25 cellular contexts compared by ENCODE assay signal in genomic region chr3:181133832-181134231, GRCh38.
"Had no signal": no experiment of that assay in that cellular context is flagged by ENCODE, and none has a peak within 500 bp of the region (broad histone marks: within the 10 kb centered on the region; RNA-seq: fewer than 3 reads in every experiment).

No MANE protein-coding gene starts in this region.

- DNase-seq: dermis blood vessel endothelial cell; effector memory CD4-positive, alpha-beta T cell; erythroblast; esophagus squamous epithelium; foreskin melanocyte; left ventricle myocardium superior; lower lobe of right lung; naive thymus-derived CD8-positive, alpha-beta T cell; nephron progenitor cell; occipital lobe; ovary; posterior cingulate gyrus; psoas muscle; right cardiac atrium; sigmoid colon; spleen; stimulated activated CD4-positive, alpha-beta T cell treated with anti-CD3 and anti-CD28 coated beads, Interleukin-4, amount 100 ng/mL, for 4 hours; stimulated activated naive CD8-positive, alpha-beta T cell treated with anti-CD3 and anti-CD28 coated beads, Interleukin-15, Interleukin-2, amounts not matched to agents 100 U/mL and 50 U/mL, for 24 hours; substantia nigra; testis; upper lobe of left lung had no signal

- H3K4me3 ChIP-seq: coronary artery, esophagus squamous epithelium, lower lobe of right lung, ovary, psoas muscle, sigmoid colon, spleen, testis, tibial nerve, upper lobe of left lung had no signal

- H3K27me3 ChIP-seq: esophagus squamous epithelium, ovary, sigmoid colon, spleen, testis, tibial nerve, upper lobe of left lung had no signal

- H3K36me3 ChIP-seq: esophagus squamous epithelium, lower lobe of right lung, ovary, sigmoid colon, spleen, tibial nerve, upper lobe of left lung had no signal

- H3K9me3 ChIP-seq: esophagus squamous epithelium, lower lobe of right lung, ovary, psoas muscle, sigmoid colon, testis had no signal

- H3K27ac ChIP-seq: coronary artery, esophagus squamous epithelium, lower lobe of right lung, ovary, psoas muscle, sigmoid colon, spleen, testis, tibial nerve, upper lobe of left lung had no signal

- FAIRE-seq: keratinocyte, urothelium cell line had no signal

- H3K4me1 ChIP-seq: esophagus squamous epithelium, lower lobe of right lung, psoas muscle, sigmoid colon, spleen, testis, tibial nerve, upper lobe of left lung had no signal
